In the genomic region with DNA sequence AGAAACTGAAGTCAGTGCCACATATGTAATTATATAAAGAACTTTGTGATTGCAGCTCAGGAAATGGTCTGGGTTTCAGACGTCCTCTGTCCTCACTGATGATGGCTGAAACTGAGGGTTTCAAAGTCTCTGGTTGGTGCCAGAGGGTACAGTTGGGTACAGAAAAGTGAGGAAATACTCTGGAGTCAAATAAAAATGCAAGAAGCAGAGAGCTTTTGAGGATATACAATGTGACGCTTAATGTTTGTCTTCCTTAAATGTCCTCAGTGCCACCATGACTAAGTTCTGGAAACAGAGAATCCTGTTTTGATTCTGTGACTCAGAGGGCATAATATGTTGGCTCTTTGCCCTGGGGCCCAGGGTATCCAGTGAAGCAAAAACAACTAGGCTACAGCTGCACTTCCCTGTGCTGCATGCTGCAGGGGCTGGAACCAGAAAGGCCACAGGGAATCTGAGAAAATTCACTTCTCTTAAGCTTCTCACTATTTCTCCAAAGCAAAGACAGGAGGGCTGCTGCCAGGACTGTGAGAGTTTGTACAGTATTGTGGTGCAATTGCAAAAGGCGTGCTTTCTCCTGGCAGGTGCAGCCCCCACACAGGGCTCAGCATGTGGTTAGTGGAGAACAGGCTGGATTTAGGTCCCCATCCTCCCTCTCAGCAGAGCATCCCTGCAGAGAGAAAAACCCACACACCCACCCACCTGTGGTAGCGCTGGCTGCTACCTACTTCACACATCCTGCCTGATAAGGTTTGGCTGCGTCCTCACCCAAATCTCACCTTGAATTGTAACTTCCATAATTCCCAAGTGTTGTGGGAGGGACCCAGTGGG, we compare ENCODE assay signal across 8 cellular contexts.
A peak's percentile ranks its signal among the peaks of the same experiment; 100 is the strongest.
DNase-seq lines count a peak whose midpoint lies in the region; ATAC-seq and TF ChIP-seq lines count a peak whose summit lies in the region.

No MANE protein-coding gene starts in this region.

- TF ChIP-seq CTCF in Panc1 (IDR thresholded peaks at IDR 0.05) (no peak), sigmoid colon (IDR thresholded peaks at IDR 0.05) (no peak)

- H3K4me3 ChIP-seq in Panc1 (ENCODE audit: low read depth in 2 of 2, low read length in 2 of 2) (peak overlapping the region in 1 of 2 experiments; percentile 23; a peak in 2 of 4 replicates), sigmoid colon (no peak overlapping the region)

- in situ Hi-C loops in Panc1 (cut with HindIII; ENCODE audit: low pct_unique_long_range_greater_than_20kb, low sequenced_read_pairs), result no loop called here

- H3K27me3 ChIP-seq in Panc1 (ENCODE audit: control insufficient read depth, insufficient read depth, low read length), result no peaks in the 10 kb centered on the region
- H3K27me3 ChIP-seq in sigmoid colon, result no peaks in the 10 kb centered on the region

- POLR2A ChIA-PET in Panc1 (lab: Charles Lee), result no interaction called here

- no TSS peak for BruUV-seq in Panc1 (replicated peaks; lab: Mats Ljungman, UMichigan)

- TF ChIP-seq EP300 in sigmoid colon (IDR thresholded peaks at IDR 0.05), result no peak

- TF ChIP-seq POLR2A in sigmoid colon (IDR thresholded peaks at IDR 0.05), result no peak

- H3K27ac ChIP-seq in Panc1 (ENCODE audit: low read length) (peak overlapping the region; percentile 90), sigmoid colon (peak overlapping the region; percentile 67 to 97 (median 96)), substantia nigra (ENCODE audit: low read depth, low read length, poor library complexity, severe bottlenecking) (no peak overlapping the region)

- H3K4me1 ChIP-seq in Panc1 (ENCODE audit: control insufficient read depth, insufficient read depth, low read length), result peaks cover 23% of the 10 kb centered on the region
- H3K4me1 ChIP-seq in sigmoid colon, result peaks cover 0 to 64% (median 53%) of the 10 kb centered on the region in 4 donors

- CTCF ChIA-PET in Panc1 (lab: Charles Lee), result no interaction called here

- DNase-seq in NCI-H510A treated with DMSO at 0.1 percent for 48 hours (lab: John Stamatoyannopoulos, UW) (peak; percentile 12), NCI-H510A (lab: John Stamatoyannopoulos, UW) (no peak), Panc1 (ENCODE audit: low read depth, low spot score) (peak; percentile 93), fibroblast of peridontal ligament (ENCODE audit: extremely low read depth) (peak; percentile 90), sigmoid colon (peak; percentile 77), SKM-1 treated with dmso at 0.1 percent for 144 hours (lab: John Stamatoyannopoulos, UW; ENCODE audit: unreplicated experiment) (no peak), substantia nigra (lab: John Stamatoyannopoulos, UW) (no peak), cerebellar cortex (ENCODE audit: low spot score) (no peak)

- ATAC-seq in Panc1, result peak; percentile 94

- intact Hi-C loops in Panc1 (cut with micrococcal nuclease; ENCODE audit: unreplicated experiment) (no loop called here), sigmoid colon (cut with DNase I) (no loop called here)

- 56 to 59% methylated on average over 5 of the region's 5 CpGs for WGBS in sigmoid colon, 2 donors

- H3K36me3 ChIP-seq in Panc1 (ENCODE audit: control insufficient read depth, insufficient read depth, low read length) (no peaks in the 10 kb centered on the region), sigmoid colon (no peaks in the 10 kb centered on the region)

- peaks cover 3% of the 10 kb centered on the region; the same call in 1 of the 2 replicates for H3K9me3 ChIP-seq in Panc1 (ENCODE audit: control insufficient read depth, insufficient read depth, low read depth, low read length)
- no peaks in the 10 kb centered on the region for H3K9me3 ChIP-seq in sigmoid colon

Comparison
In these comparisons a context has a peak if more than half of its experiments do, and no peak if none do; other contexts are left out.
1. DNase-seq: peak in NCI-H510A treated with DMSO at 0.1 percent for 48 hours (single experiment), Panc1 (single experiment), fibroblast of peridontal ligament (single experiment) and sigmoid colon (single experiment); none in NCI-H510A (single experiment), SKM-1 treated with dmso at 0.1 percent for 144 hours (single experiment), substantia nigra (0 of 49) and cerebellar cortex (single experiment).